In genomic region chr3:51386159-51386851, GRCh38 we compare ENCODE assay signal across 8 cellular contexts. TPM values are rescaled to one million over a fixed set of nuclear protein-coding genes. Genes with fewer than 3 reads are reported as not detected.
A peak's percentile ranks its signal among the peaks of the same experiment; 100 is the strongest.
DNase-seq lines count a peak whose midpoint lies in the region; ATAC-seq and TF ChIP-seq lines count a peak whose summit lies in the region.

No MANE protein-coding gene starts in this region.

- peak overlapping the region; percentile 92 for H3K4me2 ChIP-seq in MM.1S (ENCODE audit: low read depth, low read length)

- no peak overlapping the region for H2AFZ ChIP-seq in MM.1S (ENCODE audit: low read length)

- H3K27ac ChIP-seq in CD4-positive, CD25-positive, alpha-beta regulatory T cell (ENCODE audit: insufficient read depth, low read length, poor library complexity, severe bottlenecking), result peak overlapping the region; percentile 88
- H3K27ac ChIP-seq in MM.1S (ENCODE audit: low read length), result peak overlapping the region; percentile 23; the same call in 1 of the 2 replicates

- H3K9me3 ChIP-seq in CD4-positive, CD25-positive, alpha-beta regulatory T cell (ENCODE audit: control insufficient read depth in 2 of 2, low read length in 2 of 2), result no peaks in the 10 kb centered on the region
- no peaks in the 10 kb centered on the region for H3K9me3 ChIP-seq in MM.1S (replicated peaks; ENCODE audit: insufficient read depth, low read length)

- peaks cover 6% of the 10 kb centered on the region for H3K36me3 Mint-ChIP-seq in CD4-positive, CD25-positive, alpha-beta regulatory T cell
- H3K36me3 Mint-ChIP-seq in natural killer cell treated with Interleukin-12 subunit alpha and Interleukin-12 subunit beta and Interleukin-15 and Interleukin-18, amount 100 ng/mL, for 72 hours, result peaks cover 23% of the 10 kb centered on the region

- peak overlapping the region; percentile 88 to 99 (median 90) for H3K27ac Mint-ChIP-seq in CD4-positive, CD25-positive, alpha-beta regulatory T cell
- peak overlapping the region; percentile 99 to 100 for H3K27ac Mint-ChIP-seq in natural killer cell treated with Interleukin-12 subunit alpha and Interleukin-12 subunit beta and Interleukin-15 and Interleukin-18, amount 100 ng/mL, for 72 hours

- TF ChIP-seq CTCF in MM.1S (IDR thresholded peaks at IDR 0.05; ENCODE audit: low read length), result peak; percentile 28; the same call in 1 of the 2 replicates

- H3K9ac ChIP-seq in MM.1S (ENCODE audit: low read length), result peak overlapping the region; percentile 82

- H3K4me1 Mint-ChIP-seq in CD4-positive, CD25-positive, alpha-beta regulatory T cell, result peaks cover 16 to 71% (median 38%) of the 10 kb centered on the region in 4 donors
- H3K4me1 Mint-ChIP-seq in natural killer cell treated with Interleukin-12 subunit alpha and Interleukin-12 subunit beta and Interleukin-15 and Interleukin-18, amount 100 ng/mL, for 72 hours (ENCODE audit: low read depth in 2 of 2), result peaks cover 50 to 57% of the 10 kb centered on the region in 2 donors

- peaks cover 52% of the 10 kb centered on the region for H3K4me1 ChIP-seq in CD4-positive, CD25-positive, alpha-beta regulatory T cell (ENCODE audit: control insufficient read depth, insufficient read depth, low read length, poor library complexity, severe bottlenecking)
- H3K4me1 ChIP-seq in MM.1S (ENCODE audit: low read length), result peaks cover 44% of the 10 kb centered on the region

- no peaks in the 10 kb centered on the region for H4K20me1 ChIP-seq in MM.1S (ENCODE audit: insufficient read depth, low read length)

- peaks cover 43% of the 10 kb centered on the region for H3F3A ChIP-seq in MM.1S (ENCODE audit: insufficient read depth, low read length)

- no peaks in the 10 kb centered on the region for H3K27me3 ChIP-seq in CD4-positive, CD25-positive, alpha-beta regulatory T cell (ENCODE audit: control insufficient read depth, insufficient read depth, low read length)
- no peaks in the 10 kb centered on the region for H3K27me3 ChIP-seq in MM.1S (replicated peaks; ENCODE audit: insufficient read depth, low read length)

- peak overlapping the region; percentile 92 to 99 (median 98) for H3K4me3 Mint-ChIP-seq in CD4-positive, CD25-positive, alpha-beta regulatory T cell
- peak overlapping the region; percentile 99 for H3K4me3 Mint-ChIP-seq in natural killer cell treated with Interleukin-12 subunit alpha and Interleukin-12 subunit beta and Interleukin-15 and Interleukin-18, amount 100 ng/mL, for 72 hours

- peaks cover 55% of the 10 kb centered on the region for H3K79me2 ChIP-seq in MM.1S (ENCODE audit: low read length)

- H3K4me3 ChIP-seq in CD4-positive, CD25-positive, alpha-beta regulatory T cell (ENCODE audit: low read depth, low read length), result peak overlapping the region; percentile 82
- peak overlapping the region; percentile 96 for H3K4me3 ChIP-seq in MM.1S (ENCODE audit: low read length)

- H3K9me3 Mint-ChIP-seq in CD4-positive, CD25-positive, alpha-beta regulatory T cell, result no peaks in the 10 kb centered on the region
- H3K9me3 Mint-ChIP-seq in natural killer cell treated with Interleukin-12 subunit alpha and Interleukin-12 subunit beta and Interleukin-15 and Interleukin-18, amount 100 ng/mL, for 72 hours, result no peaks in the 10 kb centered on the region

- DNase-seq in CD4-positive, CD25-positive, alpha-beta regulatory T cell, result no peak
- DNase-seq in MM.1S, result peak; percentile 26
- DNase-seq in dermis blood vessel endothelial cell, result peak; percentile 19
- DNase-seq in natural killer cell treated with Interleukin-12 subunit alpha and Interleukin-12 subunit beta and Interleukin-15 and Interleukin-18, amount 100 ng/mL, for 72 hours (ENCODE audit: low spot score), result no peak
- DNase-seq in NCI-H524 (lab: John Stamatoyannopoulos, UW), result no peak
- no peak for DNase-seq in cerebellar nuclear complex (lab: John Stamatoyannopoulos, UW)
- no peak for DNase-seq in stimulated activated CD4-positive, alpha-beta T cell treated with anti-CD3 and anti-CD28 coated beads, Interleukin-2, amount 100 ng/mL, for 24 hours
- no peak for DNase-seq in G401 (ENCODE audit: low spot score)

- peaks cover 4% of the 10 kb centered on the region for H3K27me3 Mint-ChIP-seq in CD4-positive, CD25-positive, alpha-beta regulatory T cell
- no peaks in the 10 kb centered on the region for H3K27me3 Mint-ChIP-seq in natural killer cell treated with Interleukin-12 subunit alpha and Interleukin-12 subunit beta and Interleukin-15 and Interleukin-18, amount 100 ng/mL, for 72 hours

- in situ Hi-C loops in G401 (cut with HindIII; ENCODE audit: low sequenced_read_pairs), result loop anchor here (25.0 kb wide), 1 partner anchor 774 kb away; the partner anchor contains the start of genes CISH and MAPKAPK3

- H3K9me2 ChIP-seq in MM.1S (replicated peaks; ENCODE audit: insufficient read depth, low read length), result no peaks in the 10 kb centered on the region

- H3K36me3 ChIP-seq in CD4-positive, CD25-positive, alpha-beta regulatory T cell (ENCODE audit: control insufficient read depth, insufficient read depth, low read length), result peaks cover 16% of the 10 kb centered on the region
- H3K36me3 ChIP-seq in MM.1S (replicated peaks; ENCODE audit: insufficient read depth, low read length), result no peaks in the 10 kb centered on the region

- no peak for ATAC-seq in CD4-positive, CD25-positive, alpha-beta regulatory T cell (ENCODE audit: low read depth in 2 of 2)
- ATAC-seq in natural killer cell treated with Interleukin-12 subunit alpha and Interleukin-12 subunit beta and Interleukin-15 and Interleukin-18, amount 100 ng/mL, for 72 hours, result no peak

RNA-seq across cellular contexts. Expression of gene MANF, which starts 1.2 kb away (rescaled TPM):
- total RNA-seq in CD4-positive, CD25-positive, alpha-beta regulatory T cell, result 33.9 TPM
- 10 to 100 TPM; 34.5 to 55.4 (median 43.5) TPM for polyA plus RNA-seq in CD4-positive, CD25-positive, alpha-beta regulatory T cell
- total RNA-seq in dermis blood vessel endothelial cell, result 100 and 134 TPM in 2 replicates
- total RNA-seq in natural killer cell treated with Interleukin-12 subunit alpha and Interleukin-12 subunit beta and Interleukin-15 and Interleukin-18, amount 100 ng/mL, for 72 hours, result 100 to 1,000 TPM; 198 to 250 TPM
- total RNA-seq in G401 (2014; rRNA removed; shearing (Covaris generic)), result 112 and 162 TPM in 2 replicates

RNA-seq across cellular contexts. Expression of gene RBM15B, which starts 4.8 kb away (rescaled TPM):
- 28.4 TPM for total RNA-seq in CD4-positive, CD25-positive, alpha-beta regulatory T cell
- polyA plus RNA-seq in CD4-positive, CD25-positive, alpha-beta regulatory T cell, result 10 to 100 TPM; 10.1 to 14.2 (median 12.0) TPM
- 49.4 and 51.0 TPM in 2 replicates for total RNA-seq in dermis blood vessel endothelial cell
- total RNA-seq in natural killer cell treated with Interleukin-12 subunit alpha and Interleukin-12 subunit beta and Interleukin-15 and Interleukin-18, amount 100 ng/mL, for 72 hours, result 10 to 100 TPM; 25.7 to 36.0 TPM
- 48.4 and 52.6 TPM in 2 replicates for total RNA-seq in G401 (2014; rRNA removed; shearing (Covaris generic))

Comparison
In these comparisons a context has a peak if more than half of its experiments do, and no peak if none do; other contexts are left out.
1. DNase-seq: peak in MM.1S (single experiment) and dermis blood vessel endothelial cell (single experiment); none in CD4-positive, CD25-positive, alpha-beta regulatory T cell (0 of 3), natural killer cell treated with Interleukin-12 subunit alpha and Interleukin-12 subunit beta and Interleukin-15 and Interleukin-18, amount 100 ng/mL, for 72 hours (single experiment), NCI-H524 (0 of 2), cerebellar nuclear complex (0 of 2), stimulated activated CD4-positive, alpha-beta T cell treated with anti-CD3 and anti-CD28 coated beads, Interleukin-2, amount 100 ng/mL, for 24 hours (0 of 2) and G401 (single experiment).